2 cellular contexts compared by ENCODE assay signal in the genomic region with DNA sequence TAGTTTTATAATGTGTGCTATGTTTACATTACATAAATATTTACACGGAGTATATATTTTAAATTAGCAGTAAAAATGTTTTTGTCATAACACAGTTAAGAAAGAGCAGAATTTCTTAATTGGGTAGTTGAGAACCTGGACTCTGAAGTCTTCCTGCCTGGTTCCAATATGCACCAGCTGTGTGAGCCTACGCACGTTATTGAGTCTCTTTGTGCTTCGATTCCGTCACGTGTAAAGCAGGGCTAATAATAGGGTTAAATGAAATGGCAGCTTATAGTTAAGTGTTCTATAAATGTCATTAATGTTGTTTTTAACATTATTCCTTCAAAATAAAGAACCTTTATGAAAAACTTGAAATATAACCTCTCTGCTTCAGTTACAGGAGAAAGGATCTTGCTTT.
TF ChIP-seq lines count a peak whose summit lies in the region.

No MANE protein-coding gene starts in this region.

TF ChIP-seq in H1, 55 proteins besides CTCF, POLR2A, EP300 and RAD21:
- no peak for TF ChIP-seq PHF8 (conservative IDR thresholded peaks at IDR 0.05; ENCODE audit: low read depth, low read length)
- TF ChIP-seq RNF2 (IDR thresholded peaks at IDR 0.05; ENCODE audit: borderline replicate concordance, low read depth, low read length, missing control alignments, poor library complexity, severe bottlenecking): no peak
- TF ChIP-seq CHD2 (IDR thresholded peaks at IDR 0.05; ENCODE audit: low read length): no peak
TF ChIP-seq in H1: peak in this region for 0.

TF ChIP-seq in HEK293T, 16 proteins besides CTCF, POLR2A, EP300 and RAD21:
- TF ChIP-seq SUZ12 (IDR thresholded peaks at IDR 0.05) (no peak), FOXA1 (IDR thresholded peaks at IDR 0.05) (no peak), L3MBTL2 (conservative IDR thresholded peaks at IDR 0.05) (no peak), FOXK2 (IDR thresholded peaks at IDR 0.05) (no peak), TARDBP (IDR thresholded peaks at IDR 0.05) (no peak), FOXM1 (IDR thresholded peaks at IDR 0.05; ENCODE audit: borderline replicate concordance) (no peak), ZNF384 (IDR thresholded peaks at IDR 0.05) (no peak)
- TF ChIP-seq, protein P1, sequence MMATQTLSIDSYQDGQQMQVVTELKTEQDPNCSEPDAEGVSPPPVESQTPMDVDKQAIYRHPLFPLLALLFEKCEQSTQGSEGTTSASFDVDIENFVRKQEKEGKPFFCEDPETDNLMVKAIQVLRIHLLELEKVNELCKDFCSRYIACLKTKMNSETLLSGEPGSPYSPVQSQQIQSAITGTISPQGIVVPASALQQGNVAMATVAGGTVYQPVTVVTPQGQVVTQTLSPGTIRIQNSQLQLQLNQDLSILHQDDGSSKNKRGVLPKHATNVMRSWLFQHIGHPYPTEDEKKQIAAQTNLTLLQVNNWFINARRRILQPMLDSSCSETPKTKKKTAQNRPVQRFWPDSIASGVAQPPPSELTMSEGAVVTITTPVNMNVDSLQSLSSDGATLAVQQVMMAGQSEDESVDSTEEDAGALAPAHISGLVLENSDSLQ (IDR thresholded peaks at IDR 0.05): no peak
